ENCODE assay signal across 8 cellular contexts in the genomic region with DNA sequence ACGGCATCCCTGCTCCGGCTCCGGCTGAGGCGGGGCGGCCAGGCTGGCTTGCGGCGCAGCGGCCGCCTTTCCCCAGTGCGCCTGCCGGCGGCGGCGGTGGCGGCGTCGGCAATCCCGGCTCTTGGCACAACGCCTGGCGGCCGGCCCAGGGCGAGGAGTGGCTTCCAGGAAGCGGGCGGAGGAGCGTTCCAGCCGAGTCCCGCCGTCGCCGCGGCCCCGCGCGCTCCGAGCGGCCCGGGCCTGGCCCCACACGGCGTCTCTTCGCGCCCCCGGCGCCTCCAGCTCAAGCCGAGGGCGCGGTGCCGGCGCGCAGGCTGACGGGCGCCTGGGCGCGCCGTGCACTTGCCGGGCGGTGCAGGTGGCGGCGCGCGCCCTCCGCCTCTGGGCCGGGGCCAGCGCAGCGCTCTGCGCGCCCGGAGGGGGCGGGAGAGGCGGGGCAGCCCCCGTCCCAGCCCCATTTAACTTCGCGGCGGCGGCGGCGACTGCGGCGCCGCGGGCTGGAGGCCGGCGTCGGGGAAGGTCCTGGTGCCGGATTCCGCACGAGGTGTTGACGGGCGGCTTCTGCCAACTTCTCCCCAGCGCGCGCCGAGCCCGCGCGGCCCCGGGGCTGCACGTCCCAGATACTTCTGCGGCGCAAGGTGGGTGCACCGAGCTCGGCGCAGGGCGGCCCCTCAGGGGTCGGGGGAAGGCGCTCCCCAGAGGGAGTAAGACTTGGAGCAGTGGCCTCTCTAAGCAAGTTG. TPM values are rescaled to one million over a fixed set of nuclear protein-coding genes. Genes with fewer than 3 reads are reported as not detected.
DNase-seq lines count a peak whose midpoint lies in the region; ATAC-seq and TF ChIP-seq lines count a peak whose summit lies in the region.

A gene with protein sequence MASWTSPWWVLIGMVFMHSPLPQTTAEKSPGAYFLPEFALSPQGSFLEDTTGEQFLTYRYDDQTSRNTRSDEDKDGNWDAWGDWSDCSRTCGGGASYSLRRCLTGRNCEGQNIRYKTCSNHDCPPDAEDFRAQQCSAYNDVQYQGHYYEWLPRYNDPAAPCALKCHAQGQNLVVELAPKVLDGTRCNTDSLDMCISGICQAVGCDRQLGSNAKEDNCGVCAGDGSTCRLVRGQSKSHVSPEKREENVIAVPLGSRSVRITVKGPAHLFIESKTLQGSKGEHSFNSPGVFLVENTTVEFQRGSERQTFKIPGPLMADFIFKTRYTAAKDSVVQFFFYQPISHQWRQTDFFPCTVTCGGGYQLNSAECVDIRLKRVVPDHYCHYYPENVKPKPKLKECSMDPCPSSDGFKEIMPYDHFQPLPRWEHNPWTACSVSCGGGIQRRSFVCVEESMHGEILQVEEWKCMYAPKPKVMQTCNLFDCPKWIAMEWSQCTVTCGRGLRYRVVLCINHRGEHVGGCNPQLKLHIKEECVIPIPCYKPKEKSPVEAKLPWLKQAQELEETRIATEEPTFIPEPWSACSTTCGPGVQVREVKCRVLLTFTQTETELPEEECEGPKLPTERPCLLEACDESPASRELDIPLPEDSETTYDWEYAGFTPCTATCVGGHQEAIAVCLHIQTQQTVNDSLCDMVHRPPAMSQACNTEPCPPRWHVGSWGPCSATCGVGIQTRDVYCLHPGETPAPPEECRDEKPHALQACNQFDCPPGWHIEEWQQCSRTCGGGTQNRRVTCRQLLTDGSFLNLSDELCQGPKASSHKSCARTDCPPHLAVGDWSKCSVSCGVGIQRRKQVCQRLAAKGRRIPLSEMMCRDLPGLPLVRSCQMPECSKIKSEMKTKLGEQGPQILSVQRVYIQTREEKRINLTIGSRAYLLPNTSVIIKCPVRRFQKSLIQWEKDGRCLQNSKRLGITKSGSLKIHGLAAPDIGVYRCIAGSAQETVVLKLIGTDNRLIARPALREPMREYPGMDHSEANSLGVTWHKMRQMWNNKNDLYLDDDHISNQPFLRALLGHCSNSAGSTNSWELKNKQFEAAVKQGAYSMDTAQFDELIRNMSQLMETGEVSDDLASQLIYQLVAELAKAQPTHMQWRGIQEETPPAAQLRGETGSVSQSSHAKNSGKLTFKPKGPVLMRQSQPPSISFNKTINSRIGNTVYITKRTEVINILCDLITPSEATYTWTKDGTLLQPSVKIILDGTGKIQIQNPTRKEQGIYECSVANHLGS (N-terminal part only) (plus strand): TSS at position 485 of the 740 bp plus-strand sequence. CDS start 1,639 bp downstream, outside the sequence.

- H3K9me3 ChIP-seq in lung (ENCODE audit: control insufficient read depth in 2 of 2, insufficient read depth in 1 of 2, low read length in 1 of 2): no peaks in the 10 kb centered on the region
- no peaks in the 10 kb centered on the region for H3K9me3 ChIP-seq in thyroid gland

- 2% methylated on average over 80 to 105 of the region's 105 CpGs for WGBS in lung, 2 donors
- 4% methylated on average over 5 of the region's 105 CpGs; no CpG with 5 or more reads in 1 of the 2 donors for WGBS in thyroid gland, 2 donors

- TF ChIP-seq POLR2A in thyroid gland (IDR thresholded peaks at IDR 0.05): peak in 1 of 2 donors; percentile 12

- H3K27ac ChIP-seq in lung (ENCODE audit: low read depth in 1 of 2, low read length in 1 of 2) (peak within 1 kb of the TSS; percentile 54 to 62), thyroid gland (peak within 1 kb of the TSS in 1 of 3 donors; percentile 68)

- H3K27me3 ChIP-seq in lung (ENCODE audit: control insufficient read depth, insufficient read depth) (no peaks in the 10 kb centered on the region), thyroid gland (no peaks in the 10 kb centered on the region)

- no peaks in the 10 kb centered on the region for H3K4me1 ChIP-seq in lung (ENCODE audit: control insufficient read depth in 2 of 2, insufficient read depth in 2 of 2, low read length in 2 of 2)
- H3K4me1 ChIP-seq in thyroid gland: peaks cover 4 to 13% of the 10 kb centered on the region in 2 donors

- POLR2A ChIA-PET in GM10248 (lab: Yijun Ruan, JAX): no interaction called here

- intact Hi-C loops in thyroid gland (cut with DNase I): no loop called here

- CTCF ChIA-PET in GM10248 (lab: Yijun Ruan, JAX): no interaction called here

- ATAC-seq in lung (ENCODE audit: insufficient read depth, low FRiP score): peak; percentile 25
- ATAC-seq in GM18868 (IDR thresholded peaks at IDR 0.05; ENCODE audit: unreplicated experiment): no peak

- DNase-seq in NCI-H2171 treated with DMSO at 0.1 percent for 48 hours (lab: John Stamatoyannopoulos, UW) (peak; percentile 8), epithelial cell of proximal tubule (ENCODE audit: low read depth) (no peak), lung (ENCODE audit: low spot score) (peak; percentile 74), thyroid gland (peak; percentile 84 to 87), GF-D8 (lab: John Stamatoyannopoulos, UW) (no peak), GM10248 (ENCODE audit: extremely low spot score) (no peak)
- DNase-seq in stimulated activated CD4-positive, alpha-beta T cell treated with anti-CD3 and anti-CD28 coated beads, Interleukin-15, amount 100 ng/mL, for 24 hours: no peak

- no peak for TF ChIP-seq CTCF in epithelial cell of proximal tubule (conservative IDR thresholded peaks at IDR 0.05; ENCODE audit: low read depth, low read length)
- TF ChIP-seq CTCF in lung (IDR thresholded peaks at IDR 0.05; ENCODE audit: control extremely low read depth, extremely low read depth): no peak
- TF ChIP-seq CTCF in thyroid gland (IDR thresholded peaks at IDR 0.05): peak in 1 of 6 experiments; percentile 19
- TF ChIP-seq CTCF in GM10248 (IDR thresholded peaks at IDR 0.05; ENCODE audit: control extremely low read depth, extremely low read depth, low read depth, missing control alignments): no peak

- H3K4me3 ChIP-seq in epithelial cell of proximal tubule (ENCODE audit: low read depth, low read length): peak within 1 kb of the TSS; percentile 59
- H3K4me3 ChIP-seq in lung: peak within 1 kb of the TSS; percentile 21
- peak within 1 kb of the TSS in 2 of 3 donors; percentile 2 to 44 for H3K4me3 ChIP-seq in thyroid gland (replicated peaks in 1 of 3)

- H3K36me3 ChIP-seq in lung (ENCODE audit: control insufficient read depth in 2 of 2, insufficient read depth in 2 of 2, low read length in 2 of 2) (no peaks in the 10 kb centered on the region), thyroid gland (no peaks in the 10 kb centered on the region)

RNA-seq across cellular contexts. Expression of the gene that starts here (rescaled TPM):
- total RNA-seq in epithelial cell of proximal tubule (0.58 and 0.65 TPM in 2 replicates), lung (10 to 100 TPM; 11.7 to 58.2 TPM), thyroid gland (10 to 100 TPM in 1 of 4 donors, 1 to 10 TPM in 3; 5.5 to 14.8 (median 6.5) TPM)
- 1 to 10 TPM in 1 of 2 donors, under 1 TPM in 1; 0.85 to 4.0 TPM for polyA plus RNA-seq in lung

Comparison
In these comparisons a context has a peak if more than half of its experiments do, and no peak if none do; other contexts are left out.
1. DNase-seq: peak in NCI-H2171 treated with DMSO at 0.1 percent for 48 hours (single experiment), lung (single experiment) and thyroid gland (2 of 2); none in epithelial cell of proximal tubule (single experiment), stimulated activated CD4-positive, alpha-beta T cell treated with anti-CD3 and anti-CD28 coated beads, Interleukin-15, amount 100 ng/mL, for 24 hours (single experiment), GF-D8 (single experiment) and GM10248 (single experiment).
2. Peak in every context shown above with its lines, with median percentiles within 50 percentile points of each other: H3K4me3 ChIP-seq.